Comparison of ENCODE assay signal across 34 cellular contexts in genomic region chr6:75543311-75543710, GRCh38.
"Had no signal": no experiment of that assay in that cellular context is flagged by ENCODE, and none has a peak within 500 bp of the region (broad histone marks: within the 10 kb centered on the region; RNA-seq: fewer than 3 reads in every experiment).

No MANE protein-coding gene starts in this region.

- H3K4me3 ChIP-seq: MG63 had no signal

- DNase-seq: Karpas-422, Kasumi-1, MG63, MM.1S, MV-4-11, NCI-H1048, NCI-H1092, NCI-H1092 treated with DMSO at 0.1 percent for 48 hours, NCI-H1105, NCI-H1105 treated with DMSO at 0.1 percent for 48 hours, NCI-H1417, NCI-H1417 treated with DMSO at 0.1 percent for 48 hours, NCI-H1436, NCI-H1436 treated with DMSO at 0.1 percent for 48 hours, NCI-H146, NCI-H1694, NCI-H1694 treated with DMSO at 0.1 percent for 48 hours, NCI-H187, NCI-H187 treated with DMSO at 0.1 percent for 48 hours, NCI-H1930, NCI-H2029, NCI-H2029 treated with DMSO at 0.1 percent for 48 hours, NCI-H2081, NCI-H2081 treated with DMSO at 0.1 percent for 48 hours, NCI-H2107, NCI-H2171, NCI-H2171 treated with DMSO at 0.1 percent for 48 hours, NCI-H2227 treated with DMSO at 0.1 percent for 48 hours, NCI-H226, NCI-H345, NCI-H446, NCI-H446 treated with DMSO at 0.1 percent for 48 hours, NCI-H510A, NCI-H510A treated with DMSO at 0.1 percent for 48 hours had no signal

- H3K36me3 ChIP-seq: MG63 had no signal

- H3K27me3 ChIP-seq: MG63 had no signal
